28 cellular contexts compared by ENCODE assay signal in the genomic region with DNA sequence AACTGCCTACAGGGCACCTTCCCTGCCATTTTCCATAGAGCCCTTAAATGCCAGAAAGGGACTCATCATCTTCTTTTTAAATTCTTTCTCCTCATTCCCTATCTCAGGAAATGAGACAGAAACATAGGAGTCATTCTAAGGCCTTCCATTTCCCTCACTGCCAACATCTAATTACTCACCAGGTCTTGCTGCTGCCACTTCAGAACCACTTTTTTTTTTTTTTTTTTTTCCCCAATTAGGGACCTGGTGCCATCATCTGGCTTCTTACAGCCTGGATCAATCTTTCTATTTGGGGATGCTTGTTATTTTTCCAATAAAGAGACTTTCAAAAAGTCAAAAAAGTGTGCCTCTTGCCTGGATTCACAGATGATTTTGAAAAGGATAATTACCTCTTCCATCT.
DNase-seq lines count a peak whose midpoint lies in the region; ATAC-seq and TF ChIP-seq lines count a peak whose summit lies in the region.
"Had no signal": no experiment of that assay in that cellular context is flagged by ENCODE, and none has a peak within 500 bp of the region (broad histone marks: within the 10 kb centered on the region; RNA-seq: fewer than 3 reads in every experiment).

No MANE protein-coding gene starts in this region.

- no peak for TF ChIP-seq CTCF in fibroblast of mammary gland (conservative IDR thresholded peaks at IDR 0.05; ENCODE audit: control insufficient read depth, insufficient read depth, low read depth, low read length)
- no peak for TF ChIP-seq CTCF in dorsolateral prefrontal cortex (IDR thresholded peaks at IDR 0.05 in 54 of 56, conservative IDR thresholded peaks at IDR 0.05 in 2 of 56; ENCODE audit: low read depth in 1 of 56, partially characterized antibody in 56 of 56)

- no peak overlapping the region for H3K27ac Mint-ChIP-seq in stimulated activated memory B cell treated with anti-CD40 and anti-IgM and Interleukin-4, amounts not matched to agents 10 μg/mL and 1 μg/mL and 100 μg/mL, for 72 hours
- H3K27ac Mint-ChIP-seq: activated CD8-positive, alpha-beta memory T cell treated with anti-CD3 and anti-CD28 coated beads, Interleukin-2, amount 10 ng/mL, durations not matched to agents 7 days and 5 days; activated T-helper 2 cell treated with anti-CD3 and anti-CD28 coated beads, Interferon-gamma antibody, Interleukin-2, Interleukin-4, amounts not matched to agents 10 μg/mL and 5 μg/mL and 100 μg/mL, durations not matched to agents 14 hours and 24 hours and 36 hours; GM23338; natural killer cell treated with Interleukin-12 subunit alpha and Interleukin-12 subunit beta and Interleukin-15 and Interleukin-18, amount 100 ng/mL, for 72 hours had no signal

- no peaks in the 10 kb centered on the region for H3K9me3 Mint-ChIP-seq in stimulated activated memory B cell treated with anti-CD40 and anti-IgM and Interleukin-4, amounts not matched to agents 10 μg/mL and 1 μg/mL and 100 μg/mL, for 72 hours
- H3K9me3 Mint-ChIP-seq: activated T-helper 2 cell treated with anti-CD3 and anti-CD28 coated beads, Interferon-gamma antibody, Interleukin-2, Interleukin-4, amounts not matched to agents 10 μg/mL and 5 μg/mL and 100 μg/mL, durations not matched to agents 14 hours and 24 hours and 36 hours; GM23338; natural killer cell treated with Interleukin-12 subunit alpha and Interleukin-12 subunit beta and Interleukin-15 and Interleukin-18, amount 100 ng/mL, for 72 hours had no signal

- H3K27ac ChIP-seq in dorsolateral prefrontal cortex: no peak overlapping the region
- H3K27ac ChIP-seq: 22Rv1, adrenal gland, HL-60, KMS-11, SJCRH30, skin epidermis, suprapubic skin had no signal

- H3K27me3 Mint-ChIP-seq in stimulated activated memory B cell treated with anti-CD40 and anti-IgM and Interleukin-4, amounts not matched to agents 10 μg/mL and 1 μg/mL and 100 μg/mL, for 72 hours: no peaks in the 10 kb centered on the region
- H3K27me3 Mint-ChIP-seq: activated CD8-positive, alpha-beta memory T cell treated with anti-CD3 and anti-CD28 coated beads, Interleukin-2, amount 10 ng/mL, durations not matched to agents 7 days and 5 days had no signal

- intact Hi-C loops in dorsolateral prefrontal cortex (cut with DNase I): no loop called here

- H3K4me1 Mint-ChIP-seq in stimulated activated memory B cell treated with anti-CD40 and anti-IgM and Interleukin-4, amounts not matched to agents 10 μg/mL and 1 μg/mL and 100 μg/mL, for 72 hours: peaks cover 18% of the 10 kb centered on the region
- H3K4me1 Mint-ChIP-seq: activated CD8-positive, alpha-beta memory T cell treated with anti-CD3 and anti-CD28 coated beads, Interleukin-2, amount 10 ng/mL, durations not matched to agents 7 days and 5 days had no signal

- H3K4me3 ChIP-seq in fibroblast of mammary gland (ENCODE audit: control insufficient read depth, low read depth, low read length) (no peak overlapping the region), dorsolateral prefrontal cortex (no peak overlapping the region)
- H3K4me3 ChIP-seq: adrenal gland, GM23338, SJCRH30, skin epidermis, suprapubic skin had no signal

- DNase-seq in NCI-H2171 treated with DMSO at 0.1 percent for 48 hours (lab: John Stamatoyannopoulos, UW) (peak; percentile 17), NCI-H2171 (lab: John Stamatoyannopoulos, UW) (no peak), RPMI7951 (ENCODE audit: low read depth) (peak; percentile 85), fibroblast of mammary gland (ENCODE audit: low read depth) (peak; percentile 78), dorsolateral prefrontal cortex (no peak)
- DNase-seq: activated CD8-positive, alpha-beta memory T cell treated with anti-CD3 and anti-CD28 coated beads, Interleukin-2, amount 10 ng/mL, durations not matched to agents 7 days and 5 days; adrenal gland; central memory CD4-positive, alpha-beta T cell; DMS153; effector CD8-positive, alpha-beta T cell; hypothalamus; mesendoderm; NCI-H1092 treated with DMSO at 0.1 percent for 48 hours; NCI-H69; posterior cingulate gyrus; stimulated activated CD4-positive, alpha-beta T cell treated with anti-CD3 and anti-CD28 coated beads, Interleukin-4, amount 100 ng/mL, for 24 hours had no signal

- no peaks in the 10 kb centered on the region for H3K27me3 ChIP-seq in dorsolateral prefrontal cortex
- H3K27me3 ChIP-seq: adrenal gland, SJCRH30, suprapubic skin had no signal

- ATAC-seq in stimulated activated memory B cell treated with anti-CD40 and anti-IgM and Interleukin-4, amounts not matched to agents 10 μg/mL and 1 μg/mL and 100 μg/mL, for 72 hours: no peak
- ATAC-seq in HG03521 (IDR thresholded peaks at IDR 0.05; ENCODE audit: unreplicated experiment) (no peak), GM21717 (IDR thresholded peaks at IDR 0.05; ENCODE audit: unreplicated experiment) (no peak)
- ATAC-seq: activated CD8-positive, alpha-beta memory T cell treated with anti-CD3 and anti-CD28 coated beads, Interleukin-2, amount 10 ng/mL, durations not matched to agents 7 days and 5 days; GM23338; natural killer cell treated with Interleukin-12 subunit alpha and Interleukin-12 subunit beta and Interleukin-15 and Interleukin-18, amount 100 ng/mL, for 72 hours had no signal

- H3K36me3 Mint-ChIP-seq in stimulated activated memory B cell treated with anti-CD40 and anti-IgM and Interleukin-4, amounts not matched to agents 10 μg/mL and 1 μg/mL and 100 μg/mL, for 72 hours: no peaks in the 10 kb centered on the region
- H3K36me3 Mint-ChIP-seq: activated CD8-positive, alpha-beta memory T cell treated with anti-CD3 and anti-CD28 coated beads, Interleukin-2, amount 10 ng/mL, durations not matched to agents 7 days and 5 days; natural killer cell treated with Interleukin-12 subunit alpha and Interleukin-12 subunit beta and Interleukin-15 and Interleukin-18, amount 100 ng/mL, for 72 hours had no signal

- no peak overlapping the region for H3K4me3 Mint-ChIP-seq in stimulated activated memory B cell treated with anti-CD40 and anti-IgM and Interleukin-4, amounts not matched to agents 10 μg/mL and 1 μg/mL and 100 μg/mL, for 72 hours
- H3K4me3 Mint-ChIP-seq: activated CD8-positive, alpha-beta memory T cell treated with anti-CD3 and anti-CD28 coated beads, Interleukin-2, amount 10 ng/mL, durations not matched to agents 7 days and 5 days; GM23338; natural killer cell treated with Interleukin-12 subunit alpha and Interleukin-12 subunit beta and Interleukin-15 and Interleukin-18, amount 100 ng/mL, for 72 hours had no signal

Comparison
In these comparisons a context has a peak if more than half of its experiments do, and no peak if none do; other contexts are left out.
1. DNase-seq: peak in NCI-H2171 treated with DMSO at 0.1 percent for 48 hours (single experiment), RPMI7951 (single experiment) and fibroblast of mammary gland (single experiment); none in NCI-H2171 (single experiment) and dorsolateral prefrontal cortex (0 of 10).